In genomic region chr5:137431051-137431450, GRCh38 we compare ENCODE assay signal across 23 cellular contexts.
"Had no signal": no experiment of that assay in that cellular context is flagged by ENCODE, and none has a peak within 500 bp of the region (broad histone marks: within the 10 kb centered on the region; RNA-seq: fewer than 3 reads in every experiment).

No MANE protein-coding gene starts in this region.

- DNase-seq: cerebellar nuclear complex; cortex of kidney; effector memory CD8-positive, alpha-beta T cell; erythroblast; kidney; natural killer cell; pancreas; stimulated activated CD4-positive, alpha-beta T cell treated with anti-CD3 and anti-CD28 coated beads, Interleukin-2, amount 100 ng/mL, for 24 hours; stimulated activated CD4-positive, alpha-beta T cell treated with anti-CD3 and anti-CD28 coated beads, Interleukin-4, amount 100 ng/mL, for 24 hours; stimulated activated naive CD8-positive, alpha-beta T cell treated with anti-CD3 and anti-CD28 coated beads, Interleukin-15, Interleukin-2, amounts not matched to agents 100 U/mL and 50 U/mL, for 24 hours; substantia nigra; testis; tibial artery; upper lobe of right lung; uterus had no signal

- H3K27ac ChIP-seq: neutrophil, pancreas, testis, tibial artery, upper lobe of right lung, uterus had no signal

- H3K36me3 Mint-ChIP-seq: memory B cell; natural killer cell; stimulated activated memory B cell treated with anti-CD40 and anti-IgM and Interleukin-4, amounts not matched to agents 10 μg/mL and 1 μg/mL and 100 μg/mL, for 72 hours had no signal

- H3K4me3 Mint-ChIP-seq: effector memory CD8-positive, alpha-beta T cell; memory B cell; natural killer cell; neural crest cell; stimulated activated memory B cell treated with anti-CD40 and anti-IgM and Interleukin-4, amounts not matched to agents 10 μg/mL and 1 μg/mL and 100 μg/mL, for 72 hours had no signal

- H3K4me1 ChIP-seq: pancreas, testis, tibial artery, upper lobe of right lung, uterus had no signal

- H3K4me1 Mint-ChIP-seq: memory B cell; natural killer cell; stimulated activated memory B cell treated with anti-CD40 and anti-IgM and Interleukin-4, amounts not matched to agents 10 μg/mL and 1 μg/mL and 100 μg/mL, for 72 hours had no signal

- H3K27ac Mint-ChIP-seq: effector memory CD8-positive, alpha-beta T cell; memory B cell; natural killer cell; stimulated activated memory B cell treated with anti-CD40 and anti-IgM and Interleukin-4, amounts not matched to agents 10 μg/mL and 1 μg/mL and 100 μg/mL, for 72 hours had no signal

- H3K27me3 ChIP-seq: neutrophil, pancreas, testis, tibial artery, upper lobe of right lung, uterus had no signal

- H3K27me3 Mint-ChIP-seq: effector memory CD8-positive, alpha-beta T cell; stimulated activated memory B cell treated with anti-CD40 and anti-IgM and Interleukin-4, amounts not matched to agents 10 μg/mL and 1 μg/mL and 100 μg/mL, for 72 hours had no signal

- H3K9me3 ChIP-seq: neutrophil, pancreas, testis, tibial artery, upper lobe of right lung, uterus had no signal

- H3K9me3 Mint-ChIP-seq: memory B cell; natural killer cell; stimulated activated memory B cell treated with anti-CD40 and anti-IgM and Interleukin-4, amounts not matched to agents 10 μg/mL and 1 μg/mL and 100 μg/mL, for 72 hours had no signal

- H3K36me3 ChIP-seq: neutrophil, pancreas, tibial artery, upper lobe of right lung, uterus had no signal

- H3K4me3 ChIP-seq: lung, pancreas, smooth muscle cell, testis, tibial artery, upper lobe of right lung, uterus had no signal

- ATAC-seq: effector memory CD8-positive, alpha-beta T cell; left lobe of liver; natural killer cell; pancreas; sciatic nerve; stimulated activated memory B cell treated with anti-CD40 and anti-IgM and Interleukin-4, amounts not matched to agents 10 μg/mL and 1 μg/mL and 100 μg/mL, for 72 hours; stimulated activated naive CD8-positive, alpha-beta T cell treated with anti-CD3 and anti-CD28 coated beads, Interleukin-15, Interleukin-2, amounts not matched to agents 100 U/mL and 50 U/mL, for 24 hours; upper lobe of right lung had no signal
